ENCODE assay signal across 16 cellular contexts in genomic region chr5:58240286-58240685, GRCh38.
DNase-seq lines count a peak whose midpoint lies in the region; ATAC-seq, FAIRE-seq and TF ChIP-seq lines count a peak whose summit lies in the region.
"Had no signal": no experiment of that assay in that cellular context is flagged by ENCODE, and none has a peak within 500 bp of the region (broad histone marks: within the 10 kb centered on the region; RNA-seq: fewer than 3 reads in every experiment).

No MANE protein-coding gene starts in this region.

- TF ChIP-seq CTCF in brain microvascular endothelial cell (IDR thresholded peaks at IDR 0.05; ENCODE audit: low read depth, low read length, missing control alignments) (no peak), kidney epithelial cell (IDR thresholded peaks at IDR 0.05; ENCODE audit: insufficient read depth, low read length, poor library complexity, severe bottlenecking) (no peak)

- peaks cover 2% of the 10 kb centered on the region for H3K27me3 Mint-ChIP-seq in activated T-cell treated with anti-CD3 and anti-CD28 coated beads, Interleukin-2, amount 50 U/mL, for 4 hours (ENCODE audit: low read depth)

- H3K36me3 Mint-ChIP-seq in activated T-cell treated with anti-CD3 and anti-CD28 coated beads, Interleukin-2, amount 50 U/mL, for 4 hours (ENCODE audit: insufficient read depth), result no peaks in the 10 kb centered on the region

- H3K4me1 Mint-ChIP-seq in activated T-cell treated with anti-CD3 and anti-CD28 coated beads, Interleukin-2, amount 50 U/mL, for 4 hours (ENCODE audit: low read depth), result no peaks in the 10 kb centered on the region

- ATAC-seq in activated T-cell treated with anti-CD3 and anti-CD28 coated beads, Interleukin-2, amount 50 U/mL, for 4 hours, result no peak
- ATAC-seq: K562 had no signal

- H3K36me3 ChIP-seq in brain microvascular endothelial cell (replicated peaks), result no peaks in the 10 kb centered on the region
- H3K36me3 ChIP-seq in kidney epithelial cell (ENCODE audit: control insufficient read depth, insufficient read depth, low read length), result no peaks in the 10 kb centered on the region
- H3K36me3 ChIP-seq: BE2C, WERI-Rb-1 had no signal

- H3K27me3 ChIP-seq in brain microvascular endothelial cell (replicated peaks) (no peaks in the 10 kb centered on the region), kidney epithelial cell (ENCODE audit: control insufficient read depth, insufficient read depth, low read length) (no peaks in the 10 kb centered on the region)
- H3K27me3 ChIP-seq: BE2C had no signal

- FAIRE-seq in HTR-8/SVneo (lab: Jason Lieb, UNC), result no peak
- FAIRE-seq: K562 had no signal

- no peak overlapping the region for H3K4me3 ChIP-seq in brain microvascular endothelial cell (ENCODE audit: low read depth, low read length)
- no peak overlapping the region for H3K4me3 ChIP-seq in kidney epithelial cell (ENCODE audit: low read depth, low read length)
- H3K4me3 ChIP-seq: K562 had no signal

- H3K27ac ChIP-seq in brain microvascular endothelial cell, result peak overlapping the region; percentile 30
- H3K27ac ChIP-seq: WERI-Rb-1 had no signal

- no peak overlapping the region for H3K4me3 Mint-ChIP-seq in activated T-cell treated with anti-CD3 and anti-CD28 coated beads, Interleukin-2, amount 50 U/mL, for 4 hours

- in situ Hi-C loops in brain microvascular endothelial cell (cut with HindIII; ENCODE audit: low pct_ligation_motif_present, low sequenced_read_pairs), result no loop called here

- H3K9me3 Mint-ChIP-seq in activated T-cell treated with anti-CD3 and anti-CD28 coated beads, Interleukin-2, amount 50 U/mL, for 4 hours, result no peaks in the 10 kb centered on the region

- DNase-seq in AG08396 (ENCODE audit: low spot score) (peak; percentile 19), HTR-8/SVneo (ENCODE audit: insufficient read length, low spot score) (peak; percentile 45), brain microvascular endothelial cell (peak; percentile 69), kidney epithelial cell (ENCODE audit: low read depth) (peak; percentile 23), medulla oblongata (ENCODE audit: extremely low spot score) (no peak), GM19240 (ENCODE audit: insufficient read length, low spot score) (no peak)
- no peak for DNase-seq in activated T-cell treated with anti-CD3 and anti-CD28 coated beads, Interleukin-2, amount 50 U/mL, for 4 hours
- DNase-seq in activated naive CD4-positive, alpha-beta T cell treated with Interleukin-2 at 50 U/mL for 16 hours, result no peak
- DNase-seq: activated CD8-positive, alpha-beta memory T cell treated with anti-CD3 and anti-CD28 coated beads, Interleukin-2, amount 50 U/mL, for 4 hours; BE2C; effector memory CD4-positive, alpha-beta T cell; hippocampal formation; NCI-H1694 treated with DMSO at 0.1 percent for 48 hours; stimulated activated CD4-positive, alpha-beta T cell treated with anti-CD3 and anti-CD28 coated beads, Interleukin-2, amount 100 ng/mL, for 24 hours had no signal

Comparison
In these comparisons a context has a peak if more than half of its experiments do, and no peak if none do; other contexts are left out.
1. DNase-seq: peak in AG08396 (single experiment), HTR-8/SVneo (single experiment), brain microvascular endothelial cell (single experiment) and kidney epithelial cell (single experiment); none in medulla oblongata (single experiment), GM19240 (single experiment), activated T-cell treated with anti-CD3 and anti-CD28 coated beads, Interleukin-2, amount 50 U/mL, for 4 hours (single experiment) and activated naive CD4-positive, alpha-beta T cell treated with Interleukin-2 at 50 U/mL for 16 hours (single experiment).